Comparison of ENCODE assay signal across 8 cellular contexts in the genomic region with DNA sequence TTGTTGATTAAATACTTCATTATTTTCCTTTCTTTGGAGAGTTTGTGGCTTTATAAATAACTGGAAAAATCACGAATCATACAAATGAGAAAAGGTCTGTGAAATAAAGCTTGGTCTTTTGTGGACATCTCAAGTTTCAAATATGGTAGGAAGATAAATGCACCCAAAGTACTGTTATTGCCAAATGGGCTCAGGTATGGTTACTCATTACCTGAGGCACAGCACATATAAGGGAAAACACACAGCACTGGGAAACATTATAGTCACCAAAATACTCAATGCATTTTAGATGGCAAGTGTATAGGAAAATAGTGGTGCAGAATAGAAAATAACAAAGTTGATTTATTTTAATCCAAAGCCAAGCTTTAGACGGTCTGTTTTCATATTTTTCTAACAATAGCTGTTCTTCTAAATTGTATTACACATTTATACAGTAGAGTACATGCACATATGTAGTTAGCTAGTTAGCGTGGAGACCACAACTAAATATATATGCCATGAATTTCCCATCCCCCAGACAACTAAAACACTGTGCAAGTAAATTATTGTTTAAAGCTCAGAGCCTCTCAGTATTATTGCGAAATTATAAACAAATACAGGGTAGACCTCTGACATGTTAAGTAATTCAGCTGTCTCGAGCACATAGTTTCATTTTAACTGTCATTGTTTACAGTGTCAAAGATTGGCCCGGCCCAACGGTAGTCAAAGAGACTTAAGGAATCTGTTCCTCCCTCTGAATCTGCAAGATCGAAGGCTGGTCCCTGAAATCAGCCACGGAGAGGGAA.
DNase-seq lines count a peak whose midpoint lies in the region; ATAC-seq and TF ChIP-seq lines count a peak whose summit lies in the region.

No MANE protein-coding gene starts in this region.

- CTCF ChIA-PET in activated naive CD4-positive, alpha-beta T cell treated with anti-CD3 and anti-CD28 coated beads for 36 hours (lab: Charles Lee), result interaction anchor here (0.7 to 5.6 kb wide), 9 partner anchors 8 to 342 kb away, joined by 3 to 57 read pairs (median 4); no protein-coding TSS in a partner anchor

- H3K4me1 Mint-ChIP-seq in activated naive CD4-positive, alpha-beta T cell treated with anti-CD3 and anti-CD28 coated beads for 36 hours (ENCODE audit: low read depth), result peaks cover 33% of the 10 kb centered on the region
- peaks cover 22% of the 10 kb centered on the region for H3K4me1 Mint-ChIP-seq in activated T-helper 2 cell treated with anti-CD3 and anti-CD28 coated beads, Interferon-gamma antibody, Interleukin-2, Interleukin-4, amounts not matched to agents 10 μg/mL and 5 μg/mL and 100 μg/mL, durations not matched to agents 14 hours and 24 hours and 36 hours (ENCODE audit: low read depth)

- H3K36me3 Mint-ChIP-seq in activated naive CD4-positive, alpha-beta T cell treated with anti-CD3 and anti-CD28 coated beads for 36 hours (ENCODE audit: low read depth), result no peaks in the 10 kb centered on the region
- H3K36me3 Mint-ChIP-seq in activated T-helper 2 cell treated with anti-CD3 and anti-CD28 coated beads, Interferon-gamma antibody, Interleukin-2, Interleukin-4, amounts not matched to agents 10 μg/mL and 5 μg/mL and 100 μg/mL, durations not matched to agents 14 hours and 24 hours and 36 hours (ENCODE audit: low read depth), result peaks cover 3% of the 10 kb centered on the region

- DNase-seq in activated naive CD4-positive, alpha-beta T cell treated with anti-CD3 and anti-CD28 coated beads for 36 hours, result no peak
- no peak for DNase-seq in activated naive CD4-positive, alpha-beta T cell treated with Interleukin-2 at 50 U/mL for 16 hours
- DNase-seq in activated T-helper 2 cell treated with anti-CD3 and anti-CD28 coated beads, Interferon-gamma antibody, Interleukin-2, Interleukin-4, amounts not matched to agents 10 μg/mL and 5 μg/mL and 100 μg/mL, durations not matched to agents 14 hours and 24 hours and 36 hours (ENCODE audit: low spot score), result no peak
- DNase-seq in stomach (no peak), NCI-H2171 treated with DMSO at 0.1 percent for 48 hours (lab: John Stamatoyannopoulos, UW) (no peak), NCI-H1930 (lab: John Stamatoyannopoulos, UW) (no peak)

- intact Hi-C loops in activated naive CD4-positive, alpha-beta T cell treated with anti-CD3 and anti-CD28 coated beads for 36 hours (cut with micrococcal nuclease), result loop anchor here (1.0 to 10.0 kb wide), 8 partner anchors 8 to 1944 kb away; partner anchors contain the start of genes FBXO5, MTRF1L and ZBTB2
- intact Hi-C loops in activated T-helper 2 cell treated with anti-CD3 and anti-CD28 coated beads, Interferon-gamma antibody, Interleukin-2, Interleukin-4, amounts not matched to agents 10 μg/mL and 5 μg/mL and 100 μg/mL, durations not matched to agents 14 hours and 24 hours and 36 hours (cut with micrococcal nuclease), result loop anchor here (10.0 kb wide), 1 partner anchor 906 kb away; the partner anchor contains the start of gene ZBTB2
- intact Hi-C loops in stomach (cut with DNase I; ENCODE audit: low total_unique reads), result no loop called here

- peak; percentile 18 for ATAC-seq in HG03097 (IDR thresholded peaks at IDR 0.05; ENCODE audit: low FRiP score, unreplicated experiment)

- 14 to 28% (median 20%) methylated on average over 9 of the region's 9 CpGs for WGBS in stomach, 5 donors

- no peak for TF ChIP-seq EP300 in stomach (IDR thresholded peaks at IDR 0.05)

- peak overlapping the region; percentile 96 for H3K27ac Mint-ChIP-seq in activated naive CD4-positive, alpha-beta T cell treated with anti-CD3 and anti-CD28 coated beads for 36 hours
- H3K27ac Mint-ChIP-seq in activated T-helper 2 cell treated with anti-CD3 and anti-CD28 coated beads, Interferon-gamma antibody, Interleukin-2, Interleukin-4, amounts not matched to agents 10 μg/mL and 5 μg/mL and 100 μg/mL, durations not matched to agents 14 hours and 24 hours and 36 hours, result peak overlapping the region; percentile 99

- TF ChIP-seq POLR2A in stomach (IDR thresholded peaks at IDR 0.05), result no peak

- no peak for TF ChIP-seq CTCF in stomach (IDR thresholded peaks at IDR 0.05)

- no peaks in the 10 kb centered on the region for H3K9me3 ChIP-seq in stomach

- peaks cover 0 to 25% (median 19%) of the 10 kb centered on the region in 4 donors for H3K4me1 ChIP-seq in stomach

- H3K27me3 Mint-ChIP-seq in activated naive CD4-positive, alpha-beta T cell treated with anti-CD3 and anti-CD28 coated beads for 36 hours (ENCODE audit: low read depth), result no peaks in the 10 kb centered on the region
- H3K27me3 Mint-ChIP-seq in activated T-helper 2 cell treated with anti-CD3 and anti-CD28 coated beads, Interferon-gamma antibody, Interleukin-2, Interleukin-4, amounts not matched to agents 10 μg/mL and 5 μg/mL and 100 μg/mL, durations not matched to agents 14 hours and 24 hours and 36 hours (ENCODE audit: low read depth), result no peaks in the 10 kb centered on the region

- H3K4me3 ChIP-seq in iPS-11a (ENCODE audit: low read depth, low read length), result peak overlapping the region; percentile 67
- peak overlapping the region; percentile 56 to 66 (median 62) for H3K4me3 ChIP-seq in stomach

- H3K27me3 ChIP-seq in stomach, result no peaks in the 10 kb centered on the region

- H3K9me3 Mint-ChIP-seq in activated naive CD4-positive, alpha-beta T cell treated with anti-CD3 and anti-CD28 coated beads for 36 hours, result no peaks in the 10 kb centered on the region
- H3K9me3 Mint-ChIP-seq in activated T-helper 2 cell treated with anti-CD3 and anti-CD28 coated beads, Interferon-gamma antibody, Interleukin-2, Interleukin-4, amounts not matched to agents 10 μg/mL and 5 μg/mL and 100 μg/mL, durations not matched to agents 14 hours and 24 hours and 36 hours, result no peaks in the 10 kb centered on the region

- H3K4me3 Mint-ChIP-seq in activated naive CD4-positive, alpha-beta T cell treated with anti-CD3 and anti-CD28 coated beads for 36 hours, result peak overlapping the region; percentile 100
- H3K4me3 Mint-ChIP-seq in activated T-helper 2 cell treated with anti-CD3 and anti-CD28 coated beads, Interferon-gamma antibody, Interleukin-2, Interleukin-4, amounts not matched to agents 10 μg/mL and 5 μg/mL and 100 μg/mL, durations not matched to agents 14 hours and 24 hours and 36 hours (ENCODE audit: low read depth), result peak overlapping the region; percentile 99

- peak overlapping the region; percentile 75 to 90 (median 83) for H3K27ac ChIP-seq in stomach

- peaks cover 2 to 16% (median 12%) of the 10 kb centered on the region in 4 donors for H3K36me3 ChIP-seq in stomach
